25 cellular contexts compared by ENCODE assay signal in genomic region chr1:207857447-207857846, GRCh38. TPM values are rescaled to one million over a fixed set of nuclear protein-coding genes. Genes with fewer than 3 reads are reported as not detected.
"Had no signal": no experiment of that assay in that cellular context is flagged by ENCODE, and none has a peak within 500 bp of the region (broad histone marks: within the 10 kb centered on the region; RNA-seq: fewer than 3 reads in every experiment).

No MANE protein-coding gene starts in this region.

- H3K4me2 ChIP-seq: neural progenitor cell had no signal

- DNase-seq: activated CD4-positive, alpha-beta memory T cell treated with anti-CD3 and anti-CD28 coated beads, Interleukin-2, amount 10 ng/mL, durations not matched to agents 7 days and 5 days; activated CD4-positive, alpha-beta T cell treated with anti-CD3 and anti-CD28 coated beads, Interleukin-2, amount 10 ng/mL, durations not matched to agents 24 days and 14 days; activated naive CD4-positive, alpha-beta T cell; activated T-cell treated with anti-CD3 and anti-CD28 coated beads, Interleukin-2, amount 50 U/mL, for 24 hours; brain microvascular endothelial cell; caudate nucleus; dermis blood vessel endothelial cell; effector memory CD4-positive, alpha-beta T cell; esophagus squamous epithelium; heart left ventricle; naive thymus-derived CD8-positive, alpha-beta T cell; small intestine; stimulated activated CD4-positive, alpha-beta T cell treated with anti-CD3 and anti-CD28 coated beads, Interleukin-2, amount 100 ng/mL, for 24 hours; stomach had no signal

- H2AFZ ChIP-seq: neural progenitor cell had no signal

- H3K27ac ChIP-seq: brain microvascular endothelial cell, neural progenitor cell, suprapubic skin, tibial nerve had no signal

- H3K9me3 ChIP-seq: adrenal gland, ascending aorta, esophagus squamous epithelium, gastroesophageal sphincter, heart left ventricle, stomach, suprapubic skin, tibial nerve had no signal

- H3K4me3 ChIP-seq: adrenal gland, ascending aorta, esophagus squamous epithelium, gastroesophageal sphincter, heart left ventricle, lung, neural progenitor cell, stomach, suprapubic skin, tibial nerve had no signal

- H3K27me3 ChIP-seq: adrenal gland, ascending aorta, brain microvascular endothelial cell, esophagus squamous epithelium, gastroesophageal sphincter, heart left ventricle, neural progenitor cell, stomach, suprapubic skin, tibial nerve had no signal

- H3K9ac ChIP-seq: neural progenitor cell had no signal

- H3K36me3 ChIP-seq: adrenal gland, brain microvascular endothelial cell, neural progenitor cell had no signal

- ATAC-seq: heart left ventricle; left lobe of liver; naive thymus-derived CD8-positive, alpha-beta T cell; stimulated activated memory B cell treated with anti-CD40 and anti-IgM and Interleukin-4, amounts not matched to agents 10 μg/mL and 1 μg/mL and 100 μg/mL, for 72 hours had no signal

RNA-seq across cellular contexts. Expression of gene CD34, which starts 53.5 kb away (rescaled TPM):
- total RNA-seq: activated CD4-positive, alpha-beta T cell treated with anti-CD3 and anti-CD28 coated beads, Interleukin-2, amount 10 ng/mL, durations not matched to agents 24 days and 14 days; activated T-helper 2 cell treated with anti-CD3 and anti-CD28 coated beads, Interferon-gamma antibody, Interleukin-2, Interleukin-4, amounts not matched to agents 10 μg/mL and 5 μg/mL and 100 μg/mL, durations not matched to agents 14 hours and 24 hours and 36 hours; naive thymus-derived CD8-positive, alpha-beta T cell; T-helper 1 cell treated with Interleukin-12 subunit alpha and Interleukin-12 subunit beta and Interleukin-4 antibody, amounts not matched to agents 30 ng/mL and 1 ng/mL, for 36 hours had no signal
- polyA plus RNA-seq: naive thymus-derived CD8-positive, alpha-beta T cell had no signal
